Comparison of ENCODE assay signal across 1 cellular context in genomic region chr11:86335131-86335768, GRCh38.
TF ChIP-seq lines count a peak whose summit lies in the region.

No MANE protein-coding gene starts in this region.

TF ChIP-seq in GM12878, 131 proteins besides CTCF, POLR2A, EP300 and RAD21 (continued from another document):
- TF ChIP-seq GATAD2B (conservative IDR thresholded peaks at IDR 0.05; ENCODE audit: low read depth): no peak
- no peak for TF ChIP-seq NR2C2 (IDR thresholded peaks at IDR 0.05; ENCODE audit: borderline replicate concordance, control insufficient read depth, insufficient read length, low read depth)
- TF ChIP-seq, protein P1, sequence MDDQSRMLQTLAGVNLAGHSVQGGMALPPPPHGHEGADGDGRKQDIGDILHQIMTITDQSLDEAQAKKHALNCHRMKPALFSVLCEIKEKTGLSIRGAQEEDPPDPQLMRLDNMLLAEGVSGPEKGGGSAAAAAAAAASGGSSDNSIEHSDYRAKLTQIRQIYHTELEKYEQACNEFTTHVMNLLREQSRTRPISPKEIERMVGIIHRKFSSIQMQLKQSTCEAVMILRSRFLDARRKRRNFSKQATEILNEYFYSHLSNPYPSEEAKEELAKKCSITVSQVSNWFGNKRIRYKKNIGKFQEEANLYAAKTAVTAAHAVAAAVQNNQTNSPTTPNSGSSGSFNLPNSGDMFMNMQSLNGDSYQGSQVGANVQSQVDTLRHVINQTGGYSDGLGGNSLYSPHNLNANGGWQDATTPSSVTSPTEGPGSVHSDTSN (IDR thresholded peaks at IDR 0.05; ENCODE audit: insufficient replicate concordance, low read depth, low read length): no peak
